In genomic region chr17:72122668-72123495, GRCh38 we compare ENCODE assay signal across 10 cellular contexts. TPM values are rescaled to one million over a fixed set of nuclear protein-coding genes. Genes with fewer than 3 reads are reported as not detected.
DNase-seq lines count a peak whose midpoint lies in the region; ATAC-seq and TF ChIP-seq lines count a peak whose summit lies in the region.
"Had no signal": no experiment of that assay in that cellular context is flagged by ENCODE, and none has a peak within 500 bp of the region (broad histone marks: within the 10 kb centered on the region; RNA-seq: fewer than 3 reads in every experiment).

No MANE protein-coding gene starts in this region.

- H3K9me3 ChIP-seq in ES-I3 (ENCODE audit: control insufficient read depth, insufficient read depth, low read length) (no peaks in the 10 kb centered on the region), NT2/D1 (ENCODE audit: insufficient read depth, low read length) (no peaks in the 10 kb centered on the region), fibroblast of lung (ENCODE audit: control insufficient read depth, insufficient read depth, low read depth, low read length) (no peaks in the 10 kb centered on the region)
- H3K9me3 ChIP-seq in CD4-positive, alpha-beta T cell (ENCODE audit: control insufficient read depth, low read length), result no peaks in the 10 kb centered on the region

- no peak for ATAC-seq in CD4-positive, alpha-beta T cell (ENCODE audit: poor library complexity)
- ATAC-seq: K562 had no signal

- H3K36me3 ChIP-seq in ES-I3 (ENCODE audit: insufficient read depth, low read length) (no peaks in the 10 kb centered on the region), NT2/D1 (ENCODE audit: insufficient read depth, insufficient read length, low read length) (peaks cover 19% of the 10 kb centered on the region), fibroblast of lung (ENCODE audit: control insufficient read depth, insufficient read depth, low read length) (peaks cover 6% of the 10 kb centered on the region)

- CTCF ChIA-PET in CD4-positive, alpha-beta T cell (lab: Charles Lee), result no interaction called here

- no peak overlapping the region for H3K4me3 Mint-ChIP-seq in CD4-positive, alpha-beta T cell

- POLR2A ChIA-PET in CD4-positive, alpha-beta T cell (lab: Charles Lee), result no interaction called here

- H3K27ac ChIP-seq in fibroblast of lung (ENCODE audit: insufficient read depth, low read length), result peak overlapping the region; percentile 49
- H3K27ac ChIP-seq in CD4-positive, alpha-beta T cell (ENCODE audit: low read depth, low read length), result no peak overlapping the region

- H2AFZ ChIP-seq in fibroblast of lung (ENCODE audit: low read length), result peak overlapping the region; percentile 70

- H3K79me2 ChIP-seq in fibroblast of lung (ENCODE audit: control insufficient read depth, insufficient read depth, low read length), result peaks cover 30% of the 10 kb centered on the region

- TF ChIP-seq CTCF in fibroblast of lung (conservative IDR thresholded peaks at IDR 0.05 in 1 of 2, IDR thresholded peaks at IDR 0.05 in 1 of 2; ENCODE audit: low read depth in 1 of 2, low read length in 2 of 2), result no peak
- TF ChIP-seq CTCF in CD4-positive, alpha-beta T cell (IDR thresholded peaks at IDR 0.05), result no peak

- DNase-seq in NT2/D1 (ENCODE audit: low read depth, low spot score) (no peak), fibroblast of lung (ENCODE audit: low read depth in 2 of 2) (peak; percentile 74 to 77), posterior cingulate gyrus (peak in 9 of 10 donors; percentile 40 to 92 (median 51)), NCI-H2081 treated with DMSO at 0.1 percent for 48 hours (lab: John Stamatoyannopoulos, UW) (no peak), AML-193 (lab: John Stamatoyannopoulos, UW) (no peak), cerebellum (ENCODE audit: low spot score) (no peak)
- no peak for DNase-seq in CD4-positive, alpha-beta T cell

- H3K27me3 ChIP-seq in NT2/D1 (ENCODE audit: insufficient read depth, insufficient read length) (peaks cover 30% of the 10 kb centered on the region), fibroblast of lung (ENCODE audit: control insufficient read depth, insufficient read depth, low read length) (peaks cover 12% of the 10 kb centered on the region)
- H3K27me3 ChIP-seq in CD4-positive, alpha-beta T cell (ENCODE audit: control insufficient read depth, insufficient read depth, low read length), result peaks cover 65% of the 10 kb centered on the region

- no peak overlapping the region for H3K27ac Mint-ChIP-seq in CD4-positive, alpha-beta T cell

- intact Hi-C loops in posterior cingulate gyrus (cut with DNase I), result loop anchor here (10.0 kb wide), 2 partner anchors 212 to 302 kb away; no protein-coding TSS in a partner anchor
- intact Hi-C loops in CD4-positive, alpha-beta T cell (cut with DNase I, micrococcal nuclease), result no loop called here

- H3K9ac ChIP-seq in ES-I3 (ENCODE audit: low read depth, low read length) (peak overlapping the region; percentile 84), NT2/D1 (ENCODE audit: insufficient read length, low read depth) (peak overlapping the region; percentile 81), fibroblast of lung (ENCODE audit: insufficient read depth, low read length) (peak overlapping the region; percentile 55)

- no peaks in the 10 kb centered on the region for H3K9me3 Mint-ChIP-seq in CD4-positive, alpha-beta T cell

- no peaks in the 10 kb centered on the region for H4K20me1 ChIP-seq in fibroblast of lung (ENCODE audit: control insufficient read depth, extremely low read depth, insufficient read depth, low read length)

- H3K27me3 Mint-ChIP-seq in CD4-positive, alpha-beta T cell, result peaks cover 68% of the 10 kb centered on the region

- no peaks in the 10 kb centered on the region for H3K36me3 Mint-ChIP-seq in CD4-positive, alpha-beta T cell (ENCODE audit: low read depth)

- peak overlapping the region; percentile 95 for H3K4me2 ChIP-seq in fibroblast of lung (ENCODE audit: extremely low read depth, insufficient read depth, low read length)

- H3K4me3 ChIP-seq in NT2/D1 (ENCODE audit: insufficient read length, low read depth) (peak overlapping the region; percentile 45), fibroblast of lung (replicated peaks in 1 of 4; ENCODE audit: control extremely low read depth in 1 of 4, insufficient read depth in 1 of 4, low read depth in 3 of 4, low read length in 4 of 4) (peak overlapping the region; percentile 76 to 94 (median 92))
- H3K4me3 ChIP-seq: K562 had no signal

- peaks cover 35% of the 10 kb centered on the region for H3K4me1 ChIP-seq in ES-I3 (ENCODE audit: insufficient read depth, low read length)
- H3K4me1 ChIP-seq in NT2/D1 (ENCODE audit: insufficient read depth, insufficient read length), result peaks cover 9% of the 10 kb centered on the region
- H3K4me1 ChIP-seq in fibroblast of lung (ENCODE audit: control insufficient read depth, extremely low read depth, insufficient read depth, low read length), result peaks cover 9% of the 10 kb centered on the region

- no peaks in the 10 kb centered on the region for H3K4me1 Mint-ChIP-seq in CD4-positive, alpha-beta T cell (ENCODE audit: low read depth)

RNA-seq across cellular contexts. Expression of gene SOX9, which starts 2.1 kb away (rescaled TPM):
- total RNA-seq in fibroblast of lung (4.1 and 5.4 TPM in 2 replicates), cerebellum (22.3 TPM)
- 3.1 and 12.5 TPM in 2 replicates for polyA plus RNA-seq in fibroblast of lung
- polyA plus RNA-seq in fibroblast of lung (2012), result 6.2 and 20.5 TPM in 2 replicates
- polyA minus RNA-seq in fibroblast of lung (ENCODE audit: low replicate concordance), result 2.3 and 5.8 TPM in 2 replicates
- total RNA-seq in CD4-positive, alpha-beta T cell, result not detected
- total RNA-seq: mononuclear cell had no signal
- polyA plus RNA-seq: K562 had no signal

Comparison
In these comparisons a context has a peak if more than half of its experiments do, and no peak if none do; other contexts are left out.
1. DNase-seq: peak in fibroblast of lung (2 of 2) and posterior cingulate gyrus (9 of 10); none in NT2/D1 (single experiment), CD4-positive, alpha-beta T cell (0 of 10), NCI-H2081 treated with DMSO at 0.1 percent for 48 hours (single experiment), AML-193 (0 of 2) and cerebellum (single experiment).
2. Peak in every context shown above with its lines, with median percentiles within 50 percentile points of each other: H3K9ac ChIP-seq.